Comparison of ENCODE assay signal across 9 cellular contexts in genomic region chr6:151763303-151763702, GRCh38. TPM values are rescaled to one million over a fixed set of nuclear protein-coding genes. Genes with fewer than 3 reads are reported as not detected.
DNase-seq lines count a peak whose midpoint lies in the region; ATAC-seq and TF ChIP-seq lines count a peak whose summit lies in the region.
"Had no signal": no experiment of that assay in that cellular context is flagged by ENCODE, and none has a peak within 500 bp of the region (broad histone marks: within the 10 kb centered on the region; RNA-seq: fewer than 3 reads in every experiment).

No MANE protein-coding gene starts in this region.

- intact Hi-C loops in activated CD8-positive, alpha-beta T cell treated with anti-CD3 and anti-CD28 coated beads for 36 hours (cut with micrococcal nuclease): loop anchor here (5.0 kb wide), 2 partner anchors 86 to 359 kb away; no protein-coding TSS in a partner anchor

- TF ChIP-seq RAD21 in liver (IDR thresholded peaks at IDR 0.05): peak; percentile 28 to 45

- H3K27ac ChIP-seq in liver (ENCODE audit: low read depth in 1 of 2, low read length in 2 of 2): peak overlapping the region; percentile 56 to 64
- no peak overlapping the region for H3K27ac ChIP-seq in urinary bladder (ENCODE audit: low read depth)
- H3K27ac ChIP-seq: BLaER1 treated with 17β-estradiol and CSF1 and Interleukin-3, amounts not matched to agents 10 nM and 100 nM had no signal

- POLR2A ChIA-PET in activated CD8-positive, alpha-beta T cell treated with anti-CD3 and anti-CD28 coated beads for 36 hours (lab: Charles Lee): no interaction called here
- POLR2A ChIA-PET in activated CD8-positive, alpha-beta T cell treated with anti-CD3 and anti-CD28 coated beads, Interleukin-2, amount 10 ng/mL, durations not matched to agents 7 days and 5 days (lab: Charles Lee): no interaction called here

- H3K4me1 ChIP-seq in liver (ENCODE audit: control insufficient read depth in 4 of 4, insufficient read depth in 4 of 4, low read length in 3 of 4) (no peaks in the 10 kb centered on the region), urinary bladder (ENCODE audit: insufficient read depth) (no peaks in the 10 kb centered on the region)

- peak overlapping the region in 1 of 2 donors; percentile 50 for H3K4me3 ChIP-seq in cardiac fibroblast (replicated peaks in 1 of 2; ENCODE audit: low read depth in 2 of 2, low read length in 2 of 2)
- no peak overlapping the region for H3K4me3 ChIP-seq in liver (ENCODE audit: low read depth in 1 of 3, low read length in 3 of 3)
- H3K4me3 ChIP-seq in urinary bladder (ENCODE audit: low read depth, low read length): peak overlapping the region; percentile 1
- H3K4me3 ChIP-seq: BLaER1 treated with 17β-estradiol and CSF1 and Interleukin-3, amounts not matched to agents 10 nM and 100 nM had no signal

- H3K27ac Mint-ChIP-seq in activated CD8-positive, alpha-beta T cell treated with anti-CD3 and anti-CD28 coated beads for 36 hours: no peak overlapping the region
- no peak overlapping the region for H3K27ac Mint-ChIP-seq in activated CD8-positive, alpha-beta T cell treated with anti-CD3 and anti-CD28 coated beads, Interleukin-2, amount 10 ng/mL, durations not matched to agents 7 days and 5 days

- H3K9ac ChIP-seq in liver (ENCODE audit: low read depth in 1 of 2, low read length in 2 of 2): no peak overlapping the region
- H3K9ac ChIP-seq: BLaER1 treated with 17β-estradiol and CSF1 and Interleukin-3, amounts not matched to agents 10 nM and 100 nM had no signal

- 78% methylated on average over 9 of the region's 9 CpGs for WGBS in liver
- 57% methylated on average over 9 of the region's 9 CpGs for WGBS in urinary bladder

- no peak overlapping the region for H3K4me3 Mint-ChIP-seq in activated CD8-positive, alpha-beta T cell treated with anti-CD3 and anti-CD28 coated beads for 36 hours
- no peak overlapping the region for H3K4me3 Mint-ChIP-seq in activated CD8-positive, alpha-beta T cell treated with anti-CD3 and anti-CD28 coated beads, Interleukin-2, amount 10 ng/mL, durations not matched to agents 7 days and 5 days

- peaks cover 13% of the 10 kb centered on the region for H3K4me1 Mint-ChIP-seq in activated CD8-positive, alpha-beta T cell treated with anti-CD3 and anti-CD28 coated beads for 36 hours (ENCODE audit: low read depth)
- peaks cover 17% of the 10 kb centered on the region for H3K4me1 Mint-ChIP-seq in activated CD8-positive, alpha-beta T cell treated with anti-CD3 and anti-CD28 coated beads, Interleukin-2, amount 10 ng/mL, durations not matched to agents 7 days and 5 days (ENCODE audit: low read depth)

- no peak for DNase-seq in activated CD8-positive, alpha-beta T cell treated with anti-CD3 and anti-CD28 coated beads for 36 hours
- DNase-seq in activated CD8-positive, alpha-beta T cell treated with anti-CD3 and anti-CD28 coated beads, Interleukin-2, amount 10 ng/mL, durations not matched to agents 7 days and 5 days: no peak
- DNase-seq in cardiac fibroblast (ENCODE audit: low read depth in 2 of 2) (peak; percentile 49 to 75), GM10266 (ENCODE audit: extremely low spot score) (no peak)
- DNase-seq in stimulated activated CD4-positive, alpha-beta T cell treated with anti-CD3 and anti-CD28 coated beads, Interleukin-2, amount 100 ng/mL, for 24 hours: no peak

- ATAC-seq in activated CD8-positive, alpha-beta T cell treated with anti-CD3 and anti-CD28 coated beads for 36 hours: no peak
- ATAC-seq in activated CD8-positive, alpha-beta T cell treated with anti-CD3 and anti-CD28 coated beads, Interleukin-2, amount 10 ng/mL, durations not matched to agents 7 days and 5 days: no peak
- ATAC-seq in HG02840 (IDR thresholded peaks at IDR 0.05; ENCODE audit: low FRiP score, unreplicated experiment): no peak

- CTCF ChIA-PET in activated CD8-positive, alpha-beta T cell treated with anti-CD3 and anti-CD28 coated beads for 36 hours (lab: Charles Lee): interaction anchor here (1.0 to 1.6 kb wide), 2 partner anchors 73 to 87 kb away, joined by 3 to 5 read pairs; no protein-coding TSS in a partner anchor
- CTCF ChIA-PET in activated CD8-positive, alpha-beta T cell treated with anti-CD3 and anti-CD28 coated beads, Interleukin-2, amount 10 ng/mL, durations not matched to agents 7 days and 5 days (lab: Charles Lee): no interaction called here

- H3K36me3 Mint-ChIP-seq in activated CD8-positive, alpha-beta T cell treated with anti-CD3 and anti-CD28 coated beads for 36 hours (ENCODE audit: low read depth): no peaks in the 10 kb centered on the region
- H3K36me3 Mint-ChIP-seq in activated CD8-positive, alpha-beta T cell treated with anti-CD3 and anti-CD28 coated beads, Interleukin-2, amount 10 ng/mL, durations not matched to agents 7 days and 5 days (ENCODE audit: low read depth): no peaks in the 10 kb centered on the region

- H3K36me3 ChIP-seq in liver (ENCODE audit: control insufficient read depth in 4 of 4, insufficient read depth in 3 of 4, low read depth in 1 of 4, low read length in 3 of 4): no peaks in the 10 kb centered on the region
- H3K36me3 ChIP-seq in urinary bladder (ENCODE audit: insufficient read depth): no peaks in the 10 kb centered on the region
- H3K36me3 ChIP-seq: BLaER1 treated with 17β-estradiol and CSF1 and Interleukin-3, amounts not matched to agents 10 nM and 100 nM had no signal

- no peaks in the 10 kb centered on the region for H3K9me3 ChIP-seq in liver (ENCODE audit: control insufficient read depth in 4 of 4, low read length in 3 of 4)
- H3K9me3 ChIP-seq: BLaER1 treated with 17β-estradiol and CSF1 and Interleukin-3, amounts not matched to agents 10 nM and 100 nM had no signal

- peak; percentile 43 for TF ChIP-seq CTCF in activated CD8-positive, alpha-beta T cell treated with anti-CD3 and anti-CD28 coated beads for 36 hours (IDR thresholded peaks at IDR 0.05)
- TF ChIP-seq CTCF in cardiac fibroblast (IDR thresholded peaks at IDR 0.05; ENCODE audit: low read depth, low read length) (peak; percentile 69), liver (IDR thresholded peaks at IDR 0.05; ENCODE audit: low read depth, low read length, missing input control) (peak; percentile 22), GM10266 (IDR thresholded peaks at IDR 0.05; ENCODE audit: control insufficient read depth, insufficient read depth, low read depth, missing control alignments) (no peak)

- no peaks in the 10 kb centered on the region for H3K9me3 Mint-ChIP-seq in activated CD8-positive, alpha-beta T cell treated with anti-CD3 and anti-CD28 coated beads for 36 hours
- H3K9me3 Mint-ChIP-seq in activated CD8-positive, alpha-beta T cell treated with anti-CD3 and anti-CD28 coated beads, Interleukin-2, amount 10 ng/mL, durations not matched to agents 7 days and 5 days (ENCODE audit: insufficient read depth): no peaks in the 10 kb centered on the region

- peaks cover 4% of the 10 kb centered on the region for H3K27me3 Mint-ChIP-seq in activated CD8-positive, alpha-beta T cell treated with anti-CD3 and anti-CD28 coated beads for 36 hours
- peaks cover 12% of the 10 kb centered on the region for H3K27me3 Mint-ChIP-seq in activated CD8-positive, alpha-beta T cell treated with anti-CD3 and anti-CD28 coated beads, Interleukin-2, amount 10 ng/mL, durations not matched to agents 7 days and 5 days (ENCODE audit: low read depth)

- no peaks in the 10 kb centered on the region for H3K27me3 ChIP-seq in liver (ENCODE audit: control insufficient read depth in 4 of 4, insufficient read depth in 4 of 4, low read length in 3 of 4)
- H3K27me3 ChIP-seq: BLaER1 treated with 17β-estradiol and CSF1 and Interleukin-3, amounts not matched to agents 10 nM and 100 nM had no signal

TF ChIP-seq in liver, 16 proteins besides CTCF, POLR2A, EP300 and RAD21:
- TF ChIP-seq TAF1 (conservative IDR thresholded peaks at IDR 0.05): no peak

RNA-seq across cellular contexts. Expression of gene ESR1, which starts 44.2 kb away (rescaled TPM):
- under 1 TPM; 0.38 to 0.79 TPM for total RNA-seq in activated CD8-positive, alpha-beta T cell treated with anti-CD3 and anti-CD28 coated beads for 36 hours
- under 1 TPM; 0.47 to 0.71 TPM for total RNA-seq in activated CD8-positive, alpha-beta T cell treated with anti-CD3 and anti-CD28 coated beads, Interleukin-2, amount 10 ng/mL, durations not matched to agents 7 days and 5 days
- total RNA-seq in liver (10 to 100 TPM in 1 of 2 donors, under 1 TPM in 1; 0.05 to 16.1 TPM), urinary bladder (6.9 TPM)
- polyA plus RNA-seq in liver (1 to 10 TPM; 4.7 to 8.0 TPM), urinary bladder (1.8 TPM)

Comparison
In these comparisons a context has a peak if more than half of its experiments do, and no peak if none do; other contexts are left out.
1. DNase-seq: peak in cardiac fibroblast (2 of 2); none in activated CD8-positive, alpha-beta T cell treated with anti-CD3 and anti-CD28 coated beads for 36 hours (single experiment), activated CD8-positive, alpha-beta T cell treated with anti-CD3 and anti-CD28 coated beads, Interleukin-2, amount 10 ng/mL, durations not matched to agents 7 days and 5 days (single experiment), GM10266 (single experiment) and stimulated activated CD4-positive, alpha-beta T cell treated with anti-CD3 and anti-CD28 coated beads, Interleukin-2, amount 100 ng/mL, for 24 hours (0 of 2).